In the genomic region with DNA sequence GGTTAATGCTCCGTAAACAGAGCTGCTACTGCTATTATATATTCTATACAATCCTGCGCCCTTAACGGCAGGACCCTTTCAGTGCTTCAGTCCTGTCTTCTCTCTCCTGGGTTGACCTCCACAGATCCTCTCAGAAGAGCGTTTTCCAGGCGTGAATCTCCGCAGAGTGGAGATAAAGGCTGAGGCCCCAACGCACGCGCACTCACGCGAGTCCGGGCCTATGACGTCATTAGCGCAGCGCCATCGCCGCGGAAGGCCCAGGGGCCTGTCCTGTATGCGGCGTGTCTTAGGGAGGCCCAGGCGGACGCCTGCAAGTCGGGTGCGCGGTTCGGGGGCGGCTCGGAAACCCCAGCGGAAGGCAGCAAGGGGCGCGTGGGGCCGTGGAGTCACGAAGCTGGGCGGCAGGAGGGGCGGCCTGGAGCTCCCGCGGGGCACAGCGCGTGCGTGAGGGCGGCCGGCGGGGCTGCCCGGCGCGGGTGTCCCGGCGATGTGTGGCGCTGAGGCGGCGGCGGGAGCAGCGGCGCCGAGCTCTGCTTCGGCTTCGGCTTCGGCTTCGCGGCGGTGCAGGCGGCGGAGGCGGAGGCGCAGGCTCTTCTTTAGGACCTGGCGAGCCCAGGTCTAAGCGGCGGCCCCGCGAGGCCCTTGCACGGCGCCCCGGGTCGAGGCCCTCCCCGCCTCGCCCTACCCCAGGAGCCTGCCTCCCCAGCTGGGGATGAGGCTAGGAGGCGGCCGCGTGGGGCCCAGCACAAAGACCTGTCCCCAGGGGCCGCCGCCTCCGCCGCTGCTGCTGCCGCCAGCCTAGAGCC, we compare ENCODE assay signal across 8 cellular contexts. TPM values are rescaled to one million over a fixed set of nuclear protein-coding genes. Genes with fewer than 3 reads are reported as not detected.
DNase-seq lines count a peak whose midpoint lies in the region; ATAC-seq and TF ChIP-seq lines count a peak whose summit lies in the region.

A gene with protein sequence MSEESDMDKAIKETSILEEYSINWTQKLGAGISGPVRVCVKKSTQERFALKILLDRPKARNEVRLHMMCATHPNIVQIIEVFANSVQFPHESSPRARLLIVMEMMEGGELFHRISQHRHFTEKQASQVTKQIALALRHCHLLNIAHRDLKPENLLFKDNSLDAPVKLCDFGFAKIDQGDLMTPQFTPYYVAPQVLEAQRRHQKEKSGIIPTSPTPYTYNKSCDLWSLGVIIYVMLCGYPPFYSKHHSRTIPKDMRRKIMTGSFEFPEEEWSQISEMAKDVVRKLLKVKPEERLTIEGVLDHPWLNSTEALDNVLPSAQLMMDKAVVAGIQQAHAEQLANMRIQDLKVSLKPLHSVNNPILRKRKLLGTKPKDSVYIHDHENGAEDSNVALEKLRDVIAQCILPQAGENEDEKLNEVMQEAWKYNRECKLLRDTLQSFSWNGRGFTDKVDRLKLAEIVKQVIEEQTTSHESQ (plus strand): TSS at position 479 of the 806 bp plus-strand sequence. CDS start 506 bp downstream, outside the sequence.

- peak within 1 kb of the TSS; percentile 97 to 99 (median 98) for H3K4me3 Mint-ChIP-seq in CD4-positive, CD25-positive, alpha-beta regulatory T cell

- H3K27ac ChIP-seq in CD4-positive, CD25-positive, alpha-beta regulatory T cell (ENCODE audit: insufficient read depth, low read length, poor library complexity, severe bottlenecking), result peak within 1 kb of the TSS; percentile 91
- H3K27ac ChIP-seq in liver (ENCODE audit: low read depth in 1 of 2, low read length in 2 of 2), result peak within 1 kb of the TSS; percentile 94 to 95

- H3K9ac ChIP-seq in liver (ENCODE audit: low read depth in 1 of 2, low read length in 2 of 2), result peak within 1 kb of the TSS; percentile 92 to 94

- peaks cover 24 to 74% (median 46%) of the 10 kb centered on the region in 4 donors for H3K4me1 Mint-ChIP-seq in CD4-positive, CD25-positive, alpha-beta regulatory T cell

- no peaks in the 10 kb centered on the region for H3K27me3 ChIP-seq in CD4-positive, CD25-positive, alpha-beta regulatory T cell (ENCODE audit: control insufficient read depth, insufficient read depth, low read length)
- no peaks in the 10 kb centered on the region for H3K27me3 ChIP-seq in liver (ENCODE audit: control insufficient read depth in 4 of 4, insufficient read depth in 4 of 4, low read length in 3 of 4)

- ATAC-seq in CD4-positive, CD25-positive, alpha-beta regulatory T cell (ENCODE audit: low read depth in 2 of 2), result peak; percentile 93 to 96
- ATAC-seq in GM19438 (IDR thresholded peaks at IDR 0.05; ENCODE audit: low read depth, unreplicated experiment) (peak; percentile 71), HG03571 (IDR thresholded peaks at IDR 0.05; ENCODE audit: unreplicated experiment) (peak; percentile 80)

- peak within 1 kb of the TSS; percentile 99 to 100 (median 99) for H3K27ac Mint-ChIP-seq in CD4-positive, CD25-positive, alpha-beta regulatory T cell

- peaks cover 21% of the 10 kb centered on the region for H3K36me3 ChIP-seq in CD4-positive, CD25-positive, alpha-beta regulatory T cell (ENCODE audit: control insufficient read depth, insufficient read depth, low read length)
- H3K36me3 ChIP-seq in liver (ENCODE audit: control insufficient read depth in 4 of 4, insufficient read depth in 3 of 4, low read depth in 1 of 4, low read length in 3 of 4), result peaks cover 0 to 8% (median 3%) of the 10 kb centered on the region in 4 donors

- peak within 1 kb of the TSS; percentile 100 for H3K4me3 ChIP-seq in CD4-positive, CD25-positive, alpha-beta regulatory T cell (ENCODE audit: low read depth, low read length)
- H3K4me3 ChIP-seq in liver (ENCODE audit: low read depth in 1 of 3, low read length in 3 of 3), result peak within 1 kb of the TSS; percentile 69 to 99 (median 98)

- H3K27me3 Mint-ChIP-seq in CD4-positive, CD25-positive, alpha-beta regulatory T cell, result peaks cover 7% of the 10 kb centered on the region

- peak in 1 of 2 donors; percentile 27 for TF ChIP-seq RAD21 in liver (IDR thresholded peaks at IDR 0.05)

- no peaks in the 10 kb centered on the region for H3K9me3 ChIP-seq in CD4-positive, CD25-positive, alpha-beta regulatory T cell (ENCODE audit: control insufficient read depth in 2 of 2, low read length in 2 of 2)
- H3K9me3 ChIP-seq in liver (ENCODE audit: control insufficient read depth in 4 of 4, low read length in 3 of 4), result no peaks in the 10 kb centered on the region

- peak; percentile 94 to 98 (median 97) for DNase-seq in CD4-positive, CD25-positive, alpha-beta regulatory T cell
- DNase-seq in NCI-H82 (lab: John Stamatoyannopoulos, UW) (peak; percentile 97), dermis microvascular lymphatic vessel endothelial cell (ENCODE audit: low read depth in 2 of 2) (peak; percentile 92 to 95)
- peak; percentile 97 to 98 for DNase-seq in activated CD4-positive, alpha-beta T cell treated with anti-CD3 and anti-CD28 coated beads, Interleukin-2, amount 50 U/mL, for 48 hours
- DNase-seq in stimulated activated CD4-positive, alpha-beta T cell treated with anti-CD3 and anti-CD28 coated beads, Interleukin-4, amount 100 ng/mL, for 1 hour, result peak; percentile 97

- no peaks in the 10 kb centered on the region for H3K9me3 Mint-ChIP-seq in CD4-positive, CD25-positive, alpha-beta regulatory T cell

- no peak for TF ChIP-seq CTCF in liver (IDR thresholded peaks at IDR 0.05; ENCODE audit: low read depth, low read length, missing input control)

- under 1% methylated on average over 84 of the region's 84 CpGs for WGBS in liver

- peaks cover 33% of the 10 kb centered on the region for H3K36me3 Mint-ChIP-seq in CD4-positive, CD25-positive, alpha-beta regulatory T cell

- H3K4me1 ChIP-seq in CD4-positive, CD25-positive, alpha-beta regulatory T cell (ENCODE audit: control insufficient read depth, insufficient read depth, low read length, poor library complexity, severe bottlenecking), result peaks cover 46% of the 10 kb centered on the region
- H3K4me1 ChIP-seq in liver (ENCODE audit: control insufficient read depth in 4 of 4, insufficient read depth in 4 of 4, low read length in 3 of 4), result peaks cover 14 to 42% (median 33%) of the 10 kb centered on the region in 4 donors

TF ChIP-seq in liver, 16 proteins besides CTCF, POLR2A, EP300 and RAD21 (continues in another document):
- TF ChIP-seq SP1 (IDR thresholded peaks at IDR 0.05) (peak; percentile 69), GABPA (IDR thresholded peaks at IDR 0.05 in 1 of 2, conservative IDR thresholded peaks at IDR 0.05 in 1 of 2) (peak in 1 of 2 donors; percentile 61), HNF4G (IDR thresholded peaks at IDR 0.05) (no peak), FOXA1 (IDR thresholded peaks at IDR 0.05) (no peak), EGR1 (IDR thresholded peaks at IDR 0.05; ENCODE audit: low read depth in 2 of 2) (no peak), JUND (IDR thresholded peaks at IDR 0.05) (no peak), TAF1 (conservative IDR thresholded peaks at IDR 0.05) (peak; percentile 66), RXRA (IDR thresholded peaks at IDR 0.05) (peak; percentile 45 to 69)
- TF ChIP-seq, protein P1, sequence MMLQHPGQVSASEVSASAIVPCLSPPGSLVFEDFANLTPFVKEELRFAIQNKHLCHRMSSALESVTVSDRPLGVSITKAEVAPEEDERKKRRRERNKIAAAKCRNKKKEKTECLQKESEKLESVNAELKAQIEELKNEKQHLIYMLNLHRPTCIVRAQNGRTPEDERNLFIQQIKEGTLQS (IDR thresholded peaks at IDR 0.05), result no peak
- TF ChIP-seq, protein P2, sequence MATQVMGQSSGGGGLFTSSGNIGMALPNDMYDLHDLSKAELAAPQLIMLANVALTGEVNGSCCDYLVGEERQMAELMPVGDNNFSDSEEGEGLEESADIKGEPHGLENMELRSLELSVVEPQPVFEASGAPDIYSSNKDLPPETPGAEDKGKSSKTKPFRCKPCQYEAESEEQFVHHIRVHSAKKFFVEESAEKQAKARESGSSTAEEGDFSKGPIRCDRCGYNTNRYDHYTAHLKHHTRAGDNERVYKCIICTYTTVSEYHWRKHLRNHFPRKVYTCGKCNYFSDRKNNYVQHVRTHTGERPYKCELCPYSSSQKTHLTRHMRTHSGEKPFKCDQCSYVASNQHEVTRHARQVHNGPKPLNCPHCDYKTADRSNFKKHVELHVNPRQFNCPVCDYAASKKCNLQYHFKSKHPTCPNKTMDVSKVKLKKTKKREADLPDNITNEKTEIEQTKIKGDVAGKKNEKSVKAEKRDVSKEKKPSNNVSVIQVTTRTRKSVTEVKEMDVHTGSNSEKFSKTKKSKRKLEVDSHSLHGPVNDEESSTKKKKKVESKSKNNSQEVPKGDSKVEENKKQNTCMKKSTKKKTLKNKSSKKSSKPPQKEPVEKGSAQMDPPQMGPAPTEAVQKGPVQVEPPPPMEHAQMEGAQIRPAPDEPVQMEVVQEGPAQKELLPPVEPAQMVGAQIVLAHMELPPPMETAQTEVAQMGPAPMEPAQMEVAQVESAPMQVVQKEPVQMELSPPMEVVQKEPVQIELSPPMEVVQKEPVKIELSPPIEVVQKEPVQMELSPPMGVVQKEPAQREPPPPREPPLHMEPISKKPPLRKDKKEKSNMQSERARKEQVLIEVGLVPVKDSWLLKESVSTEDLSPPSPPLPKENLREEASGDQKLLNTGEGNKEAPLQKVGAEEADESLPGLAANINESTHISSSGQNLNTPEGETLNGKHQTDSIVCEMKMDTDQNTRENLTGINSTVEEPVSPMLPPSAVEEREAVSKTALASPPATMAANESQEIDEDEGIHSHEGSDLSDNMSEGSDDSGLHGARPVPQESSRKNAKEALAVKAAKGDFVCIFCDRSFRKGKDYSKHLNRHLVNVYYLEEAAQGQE (IDR thresholded peaks at IDR 0.05), result peak; percentile 22
- TF ChIP-seq, protein P3, sequence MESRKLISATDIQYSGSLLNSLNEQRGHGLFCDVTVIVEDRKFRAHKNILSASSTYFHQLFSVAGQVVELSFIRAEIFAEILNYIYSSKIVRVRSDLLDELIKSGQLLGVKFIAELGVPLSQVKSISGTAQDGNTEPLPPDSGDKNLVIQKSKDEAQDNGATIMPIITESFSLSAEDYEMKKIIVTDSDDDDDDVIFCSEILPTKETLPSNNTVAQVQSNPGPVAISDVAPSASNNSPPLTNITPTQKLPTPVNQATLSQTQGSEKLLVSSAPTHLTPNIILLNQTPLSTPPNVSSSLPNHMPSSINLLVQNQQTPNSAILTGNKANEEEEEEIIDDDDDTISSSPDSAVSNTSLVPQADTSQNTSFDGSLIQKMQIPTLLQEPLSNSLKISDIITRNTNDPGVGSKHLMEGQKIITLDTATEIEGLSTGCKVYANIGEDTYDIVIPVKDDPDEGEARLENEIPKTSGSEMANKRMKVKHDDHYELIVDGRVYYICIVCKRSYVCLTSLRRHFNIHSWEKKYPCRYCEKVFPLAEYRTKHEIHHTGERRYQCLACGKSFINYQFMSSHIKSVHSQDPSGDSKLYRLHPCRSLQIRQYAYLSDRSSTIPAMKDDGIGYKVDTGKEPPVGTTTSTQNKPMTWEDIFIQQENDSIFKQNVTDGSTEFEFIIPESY (IDR thresholded peaks at IDR 0.05), result peak; percentile 88

RNA-seq across cellular contexts. Expression of the gene that starts here (rescaled TPM):
- total RNA-seq in CD4-positive, CD25-positive, alpha-beta regulatory T cell, result 61.1 TPM
- 10 to 100 TPM; 27.5 to 33.5 (median 32.1) TPM for polyA plus RNA-seq in CD4-positive, CD25-positive, alpha-beta regulatory T cell
- total RNA-seq in dermis microvascular lymphatic vessel endothelial cell (17.8 and 21.9 TPM in 2 replicates), liver (10 to 100 TPM; 11.0 to 26.3 TPM)
- polyA plus RNA-seq in liver, result 10 to 100 TPM; 10.9 to 14.1 TPM

Comparison
In these comparisons a context has a peak if more than half of its experiments do, and no peak if none do; other contexts are left out.
1. Peak in every context shown above with its lines: DNase-seq, ATAC-seq, H3K4me3 ChIP-seq and H3K27ac ChIP-seq.